In the genomic region with DNA sequence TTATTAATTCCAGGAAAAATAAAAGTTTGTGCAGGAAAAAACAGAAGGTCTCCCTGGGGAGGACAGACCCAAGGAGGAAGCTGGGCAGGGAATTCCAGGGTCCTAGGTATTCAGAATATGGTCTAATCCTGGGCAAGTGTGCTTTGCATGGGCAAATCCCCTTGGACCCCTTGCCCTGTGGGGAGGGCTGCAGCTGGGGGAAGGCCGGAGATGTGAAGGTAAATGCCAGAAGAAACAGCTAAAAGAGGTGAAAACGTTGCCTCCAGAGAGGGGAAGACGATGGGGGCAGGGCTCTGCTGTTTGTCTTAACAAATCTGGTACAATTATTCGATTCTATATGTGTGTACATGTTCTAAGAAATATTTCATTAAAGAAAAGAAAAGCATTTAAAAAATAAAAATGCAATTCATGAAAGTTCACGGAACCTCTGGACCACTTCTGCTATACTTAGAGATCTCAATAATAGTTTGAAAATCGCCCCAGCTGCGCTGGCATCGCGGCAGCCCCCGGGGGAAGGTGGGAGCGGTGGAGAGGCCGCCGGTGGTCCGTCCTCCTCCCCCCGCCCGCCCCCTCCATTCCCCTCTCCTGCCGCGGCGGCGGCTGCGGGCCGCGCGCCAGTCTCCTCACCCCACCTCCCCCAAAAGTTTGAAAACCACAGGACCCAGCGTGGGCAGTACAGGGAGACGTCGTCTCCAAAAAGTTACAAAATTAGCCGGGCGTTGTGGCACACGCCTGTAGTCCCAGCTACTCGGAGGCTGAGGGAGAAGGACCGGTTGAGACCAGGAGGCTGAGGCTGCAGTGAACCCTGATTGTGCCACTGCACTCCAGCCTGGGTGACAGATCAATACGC, we compare ENCODE assay signal across 8 cellular contexts. TPM values are rescaled to one million over a fixed set of nuclear protein-coding genes. Genes with fewer than 3 reads are reported as not detected.
DNase-seq lines count a peak whose midpoint lies in the region; ATAC-seq and TF ChIP-seq lines count a peak whose summit lies in the region.

No MANE protein-coding gene starts in this region.

- H3K36me3 Mint-ChIP-seq in Calu3 (ENCODE audit: insufficient read depth, unreplicated experiment) (peaks cover 19% of the 10 kb centered on the region), IgD-negative memory B cell (no peaks in the 10 kb centered on the region), nephron (ENCODE audit: low read depth) (no peaks in the 10 kb centered on the region)

- H3K27ac ChIP-seq in coronary artery = peak overlapping the region; percentile 88 to 93

- H3K4me1 Mint-ChIP-seq in Calu3 (ENCODE audit: low read depth, unreplicated experiment) = peaks cover 37% of the 10 kb centered on the region
- H3K4me1 Mint-ChIP-seq in IgD-negative memory B cell = peaks cover 14 to 30% (median 18%) of the 10 kb centered on the region in 3 donors
- peaks cover 38% of the 10 kb centered on the region for H3K4me1 Mint-ChIP-seq in nephron

- DNase-seq in Calu3 = peak; percentile 1
- peak; percentile 72 for DNase-seq in coronary artery (ENCODE audit: low spot score)
- no peak for DNase-seq in NCI-H748 (lab: John Stamatoyannopoulos, UW; ENCODE audit: unreplicated experiment)
- no peak for DNase-seq in NCI-H2171 treated with DMSO at 0.1 percent for 48 hours (lab: John Stamatoyannopoulos, UW)

- ATAC-seq in HG03175 (IDR thresholded peaks at IDR 0.05; ENCODE audit: unreplicated experiment) (no peak), HG02759 (IDR thresholded peaks at IDR 0.05; ENCODE audit: unreplicated experiment) (no peak)

- peak overlapping the region; percentile 47 for H3K27ac Mint-ChIP-seq in Calu3 (ENCODE audit: unreplicated experiment)
- peak overlapping the region; percentile 91 to 98 (median 94) for H3K27ac Mint-ChIP-seq in IgD-negative memory B cell
- peak overlapping the region; percentile 90 to 95 (median 93) for H3K27ac Mint-ChIP-seq in nephron

- H3K4me3 ChIP-seq in coronary artery = peak overlapping the region; percentile 75

- H3K27me3 Mint-ChIP-seq in Calu3 (ENCODE audit: unreplicated experiment) (no peaks in the 10 kb centered on the region), IgD-negative memory B cell (peaks cover 5% of the 10 kb centered on the region), nephron (ENCODE audit: low read depth) (peaks cover 6% of the 10 kb centered on the region)

- intact Hi-C loops in Calu3 (cut with micrococcal nuclease; ENCODE audit: unreplicated experiment) = no loop called here

- no peak for TF ChIP-seq CTCF in Calu3 (IDR thresholded peaks at IDR 0.05; ENCODE audit: unreplicated experiment)
- no peak for TF ChIP-seq CTCF in coronary artery (IDR thresholded peaks at IDR 0.05)
- no peak for TF ChIP-seq CTCF in nephron (IDR thresholded peaks at IDR 0.05; ENCODE audit: unreplicated experiment in 3 of 3)

- CTCF ChIA-PET in Calu3 (lab: Charles Lee) = interaction anchor here (0.6 to 1.8 kb wide), 3 partner anchors 120 to 323 kb away, joined by 3 to 5 read pairs (median 3); a partner anchor contains a TSS

- peak overlapping the region; percentile 68 for H3K4me3 Mint-ChIP-seq in Calu3 (ENCODE audit: low read depth, unreplicated experiment)
- peak overlapping the region; percentile 90 to 98 (median 94) for H3K4me3 Mint-ChIP-seq in IgD-negative memory B cell
- H3K4me3 Mint-ChIP-seq in nephron = peak overlapping the region; percentile 89 to 93 (median 92)

- H3K9me3 Mint-ChIP-seq in Calu3 (ENCODE audit: low read depth, unreplicated experiment) (no peaks in the 10 kb centered on the region), IgD-negative memory B cell (no peaks in the 10 kb centered on the region), nephron (no peaks in the 10 kb centered on the region)

- BruUV-seq in Calu3 (replicated peaks; lab: Mats Ljungman, UMichigan) = no TSS peak

RNA-seq across cellular contexts. Expression of a gene that starts 1.5 kb away (rescaled TPM):
- 21.7 and 22.2 TPM in 2 replicates for total RNA-seq in Calu3 (2022)
- polyA plus RNA-seq in IgD-negative memory B cell = 5.7 TPM

RNA-seq across cellular contexts. Expression of a gene that starts 16.4 kb away (rescaled TPM):
- total RNA-seq in Calu3 (2022) = 0.29 and 0.47 TPM in 2 replicates
- polyA plus RNA-seq in IgD-negative memory B cell = 0.16 TPM

RNA-seq across cellular contexts. Expression of a gene that starts 53.9 kb away (rescaled TPM):
- total RNA-seq in Calu3 (2022) = 38.0 and 38.7 TPM in 2 replicates
- 57.3 TPM for polyA plus RNA-seq in IgD-negative memory B cell

Comparison
In these comparisons a context has a peak if more than half of its experiments do, and no peak if none do; other contexts are left out.
1. DNase-seq: peak in Calu3 (single experiment) and coronary artery (single experiment); none in NCI-H748 (single experiment) and NCI-H2171 treated with DMSO at 0.1 percent for 48 hours (single experiment).
2. Peak in every context shown above with its lines, with median percentiles within 50 percentile points of each other: H3K27ac Mint-ChIP-seq and H3K4me3 Mint-ChIP-seq.